Comparison of ENCODE assay signal across 29 cellular contexts in genomic region chr2:15906778-15907177, GRCh38. TPM values are rescaled to one million over a fixed set of nuclear protein-coding genes. Genes with fewer than 3 reads are reported as not detected.
"Had no signal": no experiment of that assay in that cellular context is flagged by ENCODE, and none has a peak within 500 bp of the region (broad histone marks: within the 10 kb centered on the region; RNA-seq: fewer than 3 reads in every experiment).

No MANE protein-coding gene starts in this region.

- H3K4me1 ChIP-seq: neural progenitor cell, pancreas, prostate gland, right lobe of liver, upper lobe of right lung, uterus had no signal

- H3K4me3 Mint-ChIP-seq: naive thymus-derived CD4-positive, alpha-beta T cell; natural killer cell; nephron; neural progenitor cell; stimulated activated effector memory CD8-positive, alpha-beta T cell treated with anti-CD3 and anti-CD28 coated beads, Interleukin-12 subunit alpha, Interleukin-12 subunit beta, amount 100 ng/mL, for 72 hours; stimulated activated naive B cell treated with anti-CD40 and anti-IgM and Interleukin-4, amounts not matched to agents 10 μg/mL and 1 μg/mL and 100 μg/mL, for 72 hours; stimulated activated naive CD8-positive, alpha-beta T cell treated with anti-CD3 and anti-CD28 coated beads, Interleukin-15, Interleukin-2, amounts not matched to agents 100 ng/mL and 50 ng/mL, for 24 hours; type B pancreatic cell had no signal

- DNase-seq: naive thymus-derived CD4-positive, alpha-beta T cell; natural killer cell; occipital lobe; pancreas; retina; right cardiac atrium; right lobe of liver; sigmoid colon; small intestine; stimulated activated CD4-positive, alpha-beta T cell treated with anti-CD3 and anti-CD28 coated beads, Interleukin-15, amount 100 ng/mL, for 24 hours; stimulated activated CD4-positive, alpha-beta T cell treated with anti-CD3 and anti-CD28 coated beads, Interleukin-2, amount 100 ng/mL, for 24 hours; stimulated activated CD4-positive, alpha-beta T cell treated with anti-CD3 and anti-CD28 coated beads, Interleukin-2, amount 100 ng/mL, for 48 hours; stimulated activated CD4-positive, alpha-beta T cell treated with anti-CD3 and anti-CD28 coated beads, Interleukin-4, amount 100 ng/mL, for 24 hours; stimulated activated naive B cell treated with anti-CD40 and anti-IgM and Interleukin-4, amounts not matched to agents 10 μg/mL and 1 μg/mL and 100 μg/mL, for 72 hours; stimulated activated naive CD4-positive, alpha-beta T cell treated with Interleukin-2 at 50 U/mL for 16 hours; stomach; thyroid gland; upper lobe of right lung; uterus had no signal

- ATAC-seq: naive thymus-derived CD4-positive, alpha-beta T cell; natural killer cell; pancreas; right cardiac atrium; right lobe of liver; stimulated activated effector memory CD8-positive, alpha-beta T cell treated with anti-CD3 and anti-CD28 coated beads, Interleukin-12 subunit alpha, Interleukin-12 subunit beta, amount 100 ng/mL, for 72 hours; stimulated activated naive B cell treated with anti-CD40 and anti-IgM and Interleukin-4, amounts not matched to agents 10 μg/mL and 1 μg/mL and 100 μg/mL, for 72 hours; upper lobe of right lung had no signal

- H3K27ac ChIP-seq: neural progenitor cell, pancreas, prostate gland, right lobe of liver, sigmoid colon, stomach, thoracic aorta, thyroid gland, tibial nerve, upper lobe of right lung, uterus had no signal

- H2AFZ ChIP-seq: neural progenitor cell had no signal

- H3K4me2 ChIP-seq: neural progenitor cell had no signal

- H3K9me3 ChIP-seq: pancreas, prostate gland, right lobe of liver, sigmoid colon, stomach, thoracic aorta, thyroid gland, tibial nerve, upper lobe of right lung, uterus had no signal

- H3K27me3 ChIP-seq: neural progenitor cell, right lobe of liver, sigmoid colon, stomach, thyroid gland, tibial nerve, upper lobe of right lung, uterus had no signal

- H3K36me3 ChIP-seq: neural progenitor cell, pancreas, prostate gland, right lobe of liver, sigmoid colon, stomach, thoracic aorta, thyroid gland, tibial nerve, upper lobe of right lung, uterus had no signal

- H3K4me1 Mint-ChIP-seq: naive thymus-derived CD4-positive, alpha-beta T cell; natural killer cell; neural progenitor cell; stimulated activated effector memory CD8-positive, alpha-beta T cell treated with anti-CD3 and anti-CD28 coated beads, Interleukin-12 subunit alpha, Interleukin-12 subunit beta, amount 100 ng/mL, for 72 hours; stimulated activated naive B cell treated with anti-CD40 and anti-IgM and Interleukin-4, amounts not matched to agents 10 μg/mL and 1 μg/mL and 100 μg/mL, for 72 hours had no signal

- H3K27ac Mint-ChIP-seq: naive thymus-derived CD4-positive, alpha-beta T cell; natural killer cell; nephron; neural progenitor cell; stimulated activated effector memory CD8-positive, alpha-beta T cell treated with anti-CD3 and anti-CD28 coated beads, Interleukin-12 subunit alpha, Interleukin-12 subunit beta, amount 100 ng/mL, for 72 hours; stimulated activated naive B cell treated with anti-CD40 and anti-IgM and Interleukin-4, amounts not matched to agents 10 μg/mL and 1 μg/mL and 100 μg/mL, for 72 hours; stimulated activated naive CD8-positive, alpha-beta T cell treated with anti-CD3 and anti-CD28 coated beads, Interleukin-15, Interleukin-2, amounts not matched to agents 100 ng/mL and 50 ng/mL, for 24 hours; type B pancreatic cell had no signal

- H3K4me3 ChIP-seq: neural progenitor cell, pancreas, prostate gland, right lobe of liver, sigmoid colon, stomach, thoracic aorta, thyroid gland, tibial nerve, upper lobe of right lung, uterus had no signal

- H3K9me3 Mint-ChIP-seq: stimulated activated naive CD8-positive, alpha-beta T cell treated with anti-CD3 and anti-CD28 coated beads, Interleukin-15, Interleukin-2, amounts not matched to agents 100 ng/mL and 50 ng/mL, for 24 hours had no signal

- H3K27me3 Mint-ChIP-seq: stimulated activated naive CD8-positive, alpha-beta T cell treated with anti-CD3 and anti-CD28 coated beads, Interleukin-15, Interleukin-2, amounts not matched to agents 100 ng/mL and 50 ng/mL, for 24 hours; type B pancreatic cell had no signal

- H3K36me3 Mint-ChIP-seq: naive thymus-derived CD4-positive, alpha-beta T cell; natural killer cell; neural progenitor cell; stimulated activated effector memory CD8-positive, alpha-beta T cell treated with anti-CD3 and anti-CD28 coated beads, Interleukin-12 subunit alpha, Interleukin-12 subunit beta, amount 100 ng/mL, for 72 hours; stimulated activated naive B cell treated with anti-CD40 and anti-IgM and Interleukin-4, amounts not matched to agents 10 μg/mL and 1 μg/mL and 100 μg/mL, for 72 hours; type B pancreatic cell had no signal

RNA-seq across cellular contexts. Expression of gene MYCN, which starts 33.6 kb away (rescaled TPM):
- total RNA-seq: osteoblast, subcutaneous adipose tissue had no signal
- polyA plus RNA-seq: naive thymus-derived CD4-positive, alpha-beta T cell had no signal
